Comparison of ENCODE assay signal across 14 cellular contexts in the genomic region with DNA sequence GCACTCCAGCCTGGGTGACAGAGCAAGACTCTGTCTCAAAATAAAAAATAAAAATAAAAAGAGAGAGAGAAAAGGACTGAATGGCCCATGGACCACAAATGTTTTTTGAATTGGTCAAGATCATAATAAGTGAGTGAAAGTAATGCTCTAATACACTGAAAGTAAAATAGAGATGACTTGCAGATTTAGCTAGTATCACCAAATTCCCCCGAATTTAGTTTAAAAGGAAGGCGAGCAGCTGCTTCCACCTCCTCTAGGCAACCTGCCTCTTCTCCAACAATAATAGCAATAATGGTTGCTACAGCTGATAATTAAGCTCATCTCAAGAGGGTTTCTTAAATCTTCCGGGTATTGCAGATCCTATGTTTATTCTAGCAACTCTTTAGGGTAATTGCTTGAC. TPM values are rescaled to one million over a fixed set of nuclear protein-coding genes. Genes with fewer than 3 reads are reported as not detected.
DNase-seq lines count a peak whose midpoint lies in the region; FAIRE-seq and TF ChIP-seq lines count a peak whose summit lies in the region.
"Had no signal": no experiment of that assay in that cellular context is flagged by ENCODE, and none has a peak within 500 bp of the region (broad histone marks: within the 10 kb centered on the region; RNA-seq: fewer than 3 reads in every experiment).

No MANE protein-coding gene starts in this region.

- no peaks in the 10 kb centered on the region for H3K27me3 Mint-ChIP-seq in type B pancreatic cell

- peak overlapping the region; percentile 76 for H3K9ac ChIP-seq in OCI-LY3 (ENCODE audit: low read length)
- H3K9ac ChIP-seq in keratinocyte (ENCODE audit: control insufficient read depth, extremely low read depth, insufficient read depth, low read length) = no peak overlapping the region

- H3K4me3 Mint-ChIP-seq in type B pancreatic cell = no peak overlapping the region

- H3K4me3 ChIP-seq in left ventricle myocardium inferior (no peak overlapping the region), OCI-LY3 (ENCODE audit: low read length) (peak overlapping the region; percentile 75), keratinocyte (ENCODE audit: control insufficient read depth in 2 of 3, extremely low read depth in 1 of 3, insufficient read depth in 2 of 3, low read depth in 1 of 3, low read length in 3 of 3) (no peak overlapping the region), transverse colon (no peak overlapping the region)

- H3K79me2 ChIP-seq in OCI-LY3 (ENCODE audit: low read length) (peaks cover 95% of the 10 kb centered on the region), keratinocyte (ENCODE audit: control insufficient read depth, insufficient read depth, low read length) (peaks cover 90% of the 10 kb centered on the region)

- in situ Hi-C loops in transverse colon (cut with MboI; ENCODE audit: low pct_ligation_motif_present in 1 of 4, low pct_unique_long_range_greater_than_20kb in 1 of 4, low sequenced_read_pairs in 3 of 4) = no loop called here

- TF ChIP-seq CTCF in left ventricle myocardium inferior (IDR thresholded peaks at IDR 0.05; ENCODE audit: borderline replicate concordance) (no peak), OCI-LY3 (IDR thresholded peaks at IDR 0.05; ENCODE audit: low read depth, low read length) (no peak), keratinocyte (optimal IDR thresholded peaks at IDR 0.05 in 1 of 3, IDR thresholded peaks at IDR 0.05 in 1 of 3, conservative IDR thresholded peaks at IDR 0.05 in 1 of 3; ENCODE audit: extremely low read depth in 1 of 3, insufficient read depth in 2 of 3, low read length in 3 of 3) (no peak), type B pancreatic cell (conservative IDR thresholded peaks at IDR 0.05) (no peak), transverse colon (IDR thresholded peaks at IDR 0.05) (no peak)

- H3K9me1 ChIP-seq in keratinocyte (ENCODE audit: control insufficient read depth, extremely low read depth, insufficient read depth, low read length) = no peaks in the 10 kb centered on the region

- H3K27ac Mint-ChIP-seq in type B pancreatic cell = no peak overlapping the region

- DNase-seq in left ventricle myocardium inferior (no peak), cardiac septum (ENCODE audit: low spot score) (no peak), keratinocyte (ENCODE audit: low read depth, low spot score) (no peak), type B pancreatic cell (ENCODE audit: extremely low spot score, unreplicated experiment) (no peak), GF-D8 (lab: John Stamatoyannopoulos, UW) (no peak), transverse colon (no peak)
- no peak for DNase-seq in activated effector memory CD4-positive, alpha-beta T cell treated with Interleukin-2 at 50 U/mL for 16 hours
- DNase-seq: activated CD4-positive, alpha-beta T cell treated with anti-CD3 and anti-CD28 coated beads for 48 hours; anterior cingulate cortex; dermis blood vessel endothelial cell; NCI-H146; NCI-H526 treated with DMSO at 0.1 percent for 48 hours had no signal

- no peaks in the 10 kb centered on the region for H3K27me3 ChIP-seq in left ventricle myocardium inferior (ENCODE audit: low read depth)
- no peaks in the 10 kb centered on the region for H3K27me3 ChIP-seq in OCI-LY3 (ENCODE audit: low read depth, low read length)
- no peaks in the 10 kb centered on the region for H3K27me3 ChIP-seq in keratinocyte (ENCODE audit: control insufficient read depth, extremely low read depth, insufficient read depth, low read length)
- no peaks in the 10 kb centered on the region for H3K27me3 ChIP-seq in transverse colon

- no peaks in the 10 kb centered on the region for H3K36me3 Mint-ChIP-seq in type B pancreatic cell

- H2AFZ ChIP-seq in OCI-LY3 (ENCODE audit: low read depth, low read length) = no peak overlapping the region
- H2AFZ ChIP-seq in keratinocyte (ENCODE audit: control insufficient read depth, low read length) = no peak overlapping the region

- dilution Hi-C loops in keratinocyte (cut with MboI; ENCODE audit: extremely low pct_ligation_motif_present, low sequenced_read_pairs) = no loop called here

- H4K20me1 ChIP-seq in OCI-LY3 (ENCODE audit: insufficient read depth, low read length) = no peaks in the 10 kb centered on the region
- H4K20me1 ChIP-seq in keratinocyte (ENCODE audit: control insufficient read depth, extremely low read depth, insufficient read depth, low read length) = peaks cover 2% of the 10 kb centered on the region

- no peaks in the 10 kb centered on the region for H3K36me3 ChIP-seq in left ventricle myocardium inferior
- peaks cover 3% of the 10 kb centered on the region for H3K36me3 ChIP-seq in OCI-LY3 (replicated peaks; ENCODE audit: low read depth, low read length)
- no peaks in the 10 kb centered on the region for H3K36me3 ChIP-seq in keratinocyte (ENCODE audit: control insufficient read depth in 2 of 2, extremely low read depth in 1 of 2, insufficient read depth in 2 of 2, low read length in 2 of 2)
- no peaks in the 10 kb centered on the region for H3K36me3 ChIP-seq in transverse colon

- H3K27ac ChIP-seq in left ventricle myocardium inferior (replicated peaks) (peak overlapping the region; percentile 47), OCI-LY3 (ENCODE audit: low read length) (peak overlapping the region; percentile 98), keratinocyte (ENCODE audit: control insufficient read depth, insufficient read depth, low read length) (peak overlapping the region; percentile 11), transverse colon (no peak overlapping the region)

- no peak for TF ChIP-seq EP300 in transverse colon (IDR thresholded peaks at IDR 0.05; ENCODE audit: low read depth)

- TF ChIP-seq POLR2A in transverse colon (IDR thresholded peaks at IDR 0.05) = no peak

- H3K4me2 ChIP-seq in OCI-LY3 (ENCODE audit: low read length) = peak overlapping the region; percentile 72
- H3K4me2 ChIP-seq in keratinocyte (ENCODE audit: control insufficient read depth, extremely low read depth, insufficient read depth, low read depth, low read length) = no peak overlapping the region

- H3K9me3 ChIP-seq in left ventricle myocardium inferior (replicated peaks) (no peaks in the 10 kb centered on the region), OCI-LY3 (ENCODE audit: insufficient read depth, low read length) (no peaks in the 10 kb centered on the region), keratinocyte (ENCODE audit: control insufficient read depth, low read depth, low read length) (no peaks in the 10 kb centered on the region), transverse colon (no peaks in the 10 kb centered on the region)

- H3K4me1 ChIP-seq in left ventricle myocardium inferior = peaks cover 98% of the 10 kb centered on the region
- H3K4me1 ChIP-seq in OCI-LY3 (ENCODE audit: low read length) = peaks cover 77% of the 10 kb centered on the region
- H3K4me1 ChIP-seq in keratinocyte (ENCODE audit: control insufficient read depth, extremely low read depth, insufficient read depth, low read length) = peaks cover 40% of the 10 kb centered on the region
- H3K4me1 ChIP-seq in transverse colon = peaks cover 27 to 89% (median 58%) of the 10 kb centered on the region in 4 donors

- no peaks in the 10 kb centered on the region for H3K9me3 Mint-ChIP-seq in type B pancreatic cell

- FAIRE-seq in keratinocyte (lab: Jason Lieb, UNC) = no peak
- FAIRE-seq: GM12891 had no signal

- WGBS in transverse colon (ENCODE audit: low coverage in 1 of 2), 2 donors = 49 to 80% methylated on average over 3 of the region's 3 CpGs

- H3K4me1 Mint-ChIP-seq in type B pancreatic cell (ENCODE audit: unreplicated experiment) = peaks cover 47% of the 10 kb centered on the region

- intact Hi-C loops in left ventricle myocardium inferior (cut with micrococcal nuclease) (no loop called here), cardiac septum (cut with DNase I) (no loop called here), transverse colon (cut with DNase I; ENCODE audit: low total_unique reads) (no loop called here)

RNA-seq across cellular contexts. Expression of a gene that starts 36.8 kb away (rescaled TPM):
- total RNA-seq in left ventricle myocardium inferior (88.6 TPM), cardiac septum (102 TPM), type B pancreatic cell (ENCODE audit: low replicate concordance) (97.8 and 125 TPM in 2 replicates), transverse colon (100 to 1,000 TPM in 2 of 4 donors, 10 to 100 TPM in 2; 82.9 to 248 (median 96.7) TPM)
- polyA plus RNA-seq in keratinocyte = 90.9 to 110 TPM (median 100 TPM) in 3 replicates
- 27.0 TPM for polyA plus RNA-seq in keratinocyte (2011; ENCODE audit: low read depth)
- polyA plus RNA-seq in keratinocyte (2011; cell fraction: cytosol; rRNA removed) = 49.7 and 72.9 TPM in 2 replicates
- 186 and 213 TPM in 2 replicates for polyA plus RNA-seq in keratinocyte (2011; cell fraction: nucleus; rRNA removed)
- polyA plus RNA-seq in keratinocyte (2012; ENCODE audit: low replicate concordance) = 27.9 and 50.7 TPM in 2 replicates
- polyA minus RNA-seq in keratinocyte = 157 to 238 TPM (median 161 TPM) in 3 replicates
- 79.4 TPM for polyA minus RNA-seq in keratinocyte (2011; cell fraction: cytosol; rRNA and poly(A)+ RNA removed)
- polyA minus RNA-seq in keratinocyte (2011; cell fraction: nucleus; rRNA and poly(A)+ RNA removed) = 119 and 249 TPM in 2 replicates

RNA-seq across cellular contexts. Expression of a gene that starts 49.2 kb away (rescaled TPM):
- total RNA-seq in left ventricle myocardium inferior (23.6 TPM), cardiac septum (18.7 TPM), type B pancreatic cell (ENCODE audit: low replicate concordance) (43.6 and 58.4 TPM in 2 replicates), transverse colon (10 to 100 TPM; 19.1 to 79.1 (median 74.1) TPM)
- polyA plus RNA-seq in keratinocyte = 64.9 to 78.1 TPM (median 74.4 TPM) in 3 replicates
- 89.3 TPM for polyA plus RNA-seq in keratinocyte (2011; ENCODE audit: low read depth)
- polyA plus RNA-seq in keratinocyte (2011; cell fraction: cytosol; rRNA removed) = 64.6 and 69.2 TPM in 2 replicates
- polyA plus RNA-seq in keratinocyte (2011; cell fraction: nucleus; rRNA removed) = 27.6 and 33.0 TPM in 2 replicates
- 70.5 and 88.5 TPM in 2 replicates for polyA plus RNA-seq in keratinocyte (2012; ENCODE audit: low replicate concordance)
- polyA minus RNA-seq in keratinocyte = 30.7 to 37.6 TPM (median 32.9 TPM) in 3 replicates
- polyA minus RNA-seq in keratinocyte (2011; cell fraction: cytosol; rRNA and poly(A)+ RNA removed) = 54.3 TPM
- 11.2 and 12.6 TPM in 2 replicates for polyA minus RNA-seq in keratinocyte (2011; cell fraction: nucleus; rRNA and poly(A)+ RNA removed)

Comparison
In these comparisons a context has a peak if more than half of its experiments do, and no peak if none do; other contexts are left out.
1. H3K27ac ChIP-seq: peak in left ventricle myocardium inferior (single experiment), OCI-LY3 (single experiment) and keratinocyte (single experiment); none in transverse colon (0 of 4).